Comparison of ENCODE assay signal across 9 cellular contexts in the genomic region with DNA sequence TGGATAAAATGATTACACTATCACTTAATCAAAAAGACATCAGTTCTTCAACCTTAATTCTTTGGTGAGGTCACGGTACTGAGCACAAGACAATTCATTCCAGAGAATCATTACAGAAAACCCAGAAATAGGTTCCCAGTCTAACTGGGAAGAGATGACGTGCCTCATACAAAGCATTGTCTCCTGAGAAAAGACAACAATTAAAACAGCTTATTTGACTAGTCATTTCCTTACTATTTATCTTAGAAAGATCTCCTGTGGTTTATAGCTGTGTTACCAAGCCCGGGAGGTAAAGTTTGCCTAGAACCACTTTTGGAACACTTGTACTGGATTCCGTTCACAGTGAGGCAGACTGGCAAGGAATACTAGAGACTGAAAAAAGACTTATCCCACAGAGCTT. TPM values are rescaled to one million over a fixed set of nuclear protein-coding genes. Genes with fewer than 3 reads are reported as not detected.
A peak's percentile ranks its signal among the peaks of the same experiment; 100 is the strongest.
DNase-seq lines count a peak whose midpoint lies in the region; ATAC-seq, FAIRE-seq and TF ChIP-seq lines count a peak whose summit lies in the region.
"Had no signal": no experiment of that assay in that cellular context is flagged by ENCODE, and none has a peak within 500 bp of the region (broad histone marks: within the 10 kb centered on the region; RNA-seq: fewer than 3 reads in every experiment).

No MANE protein-coding gene starts in this region.

- H3K27ac ChIP-seq in VCaP = peak overlapping the region; percentile 100
- peak overlapping the region; percentile 36 for H3K27ac ChIP-seq in smooth muscle cell (ENCODE audit: low read depth)

- H3K36me3 ChIP-seq in smooth muscle cell (ENCODE audit: low read depth) = peaks cover 3% of the 10 kb centered on the region
- peaks cover 61% of the 10 kb centered on the region for H3K36me3 ChIP-seq in HAP-1 (replicated peaks)

- TF ChIP-seq CTCF in VCaP (conservative IDR thresholded peaks at IDR 0.05) = no peak
- TF ChIP-seq CTCF in fibroblast of mammary gland (conservative IDR thresholded peaks at IDR 0.05; ENCODE audit: control insufficient read depth, insufficient read depth, low read depth, low read length) = no peak
- TF ChIP-seq CTCF in smooth muscle cell (IDR thresholded peaks at IDR 0.05; ENCODE audit: borderline replicate concordance, insufficient read depth, poor library complexity, severe bottlenecking) = no peak

- H3K79me2 ChIP-seq in smooth muscle cell (ENCODE audit: low read depth) = peaks cover 94% of the 10 kb centered on the region

- H3K4me2 ChIP-seq in smooth muscle cell = no peak overlapping the region

- no peak overlapping the region for H2AFZ ChIP-seq in smooth muscle cell (ENCODE audit: low read depth)

- no peak for DNase-seq in H54 (ENCODE audit: insufficient read length, low spot score)
- peak; percentile 90 for DNase-seq in fibroblast of mammary gland (ENCODE audit: low read depth)
- DNase-seq in smooth muscle cell (lab: John Stamatoyannopoulos, UW; ENCODE audit: unreplicated experiment) = no peak
- no peak for DNase-seq in SHP77 (lab: John Stamatoyannopoulos, UW)
- no peak for DNase-seq in HAP-1 (ENCODE audit: low spot score in 2 of 2)
- DNase-seq: hippocampal formation had no signal

- FAIRE-seq in H54 (lab: Jason Lieb, UNC) = peak; percentile 33

- no peak for ATAC-seq in HG02571 (IDR thresholded peaks at IDR 0.05; ENCODE audit: unreplicated experiment)

- H3K27me3 ChIP-seq in smooth muscle cell (ENCODE audit: low read depth) = no peaks in the 10 kb centered on the region
- no peaks in the 10 kb centered on the region for H3K27me3 ChIP-seq in HAP-1 (ENCODE audit: low read depth)

- H3K4me1 ChIP-seq in smooth muscle cell (ENCODE audit: low read depth) (peaks cover 23% of the 10 kb centered on the region), HAP-1 (peaks cover 11% of the 10 kb centered on the region)

- H4K20me1 ChIP-seq in smooth muscle cell (ENCODE audit: low read depth) = peaks cover 79% of the 10 kb centered on the region

- no peak overlapping the region for H3K9ac ChIP-seq in smooth muscle cell (ENCODE audit: low read depth)

- WGBS in smooth muscle cell (ENCODE audit: low lambda C conversion rate) = 78% methylated on average over 4 of the region's 4 CpGs

- in situ Hi-C loops in HAP-1 (cut with MboI; ENCODE audit: low sequenced_read_pairs) = loop anchor here (5.0 kb wide), 1 partner anchor 49 kb away; a partner anchor contains a TSS

- H3F3A ChIP-seq in smooth muscle cell (ENCODE audit: low read depth) = peaks cover 26% of the 10 kb centered on the region

- TF ChIP-seq POLR2A in H54 (IDR thresholded peaks at IDR 0.05; ENCODE audit: low read depth, low read length) = no peak

- H3K9me3 ChIP-seq in smooth muscle cell (replicated peaks; ENCODE audit: low read depth) (no peaks in the 10 kb centered on the region), HAP-1 (no peaks in the 10 kb centered on the region)

- peak overlapping the region; percentile 1 for H3K4me3 ChIP-seq in fibroblast of mammary gland (ENCODE audit: control insufficient read depth, low read depth, low read length)
- no peak overlapping the region for H3K4me3 ChIP-seq in smooth muscle cell
- no peak overlapping the region for H3K4me3 ChIP-seq in HAP-1

RNA-seq across cellular contexts. Expression of a gene that starts 5.1 kb away (rescaled TPM):
- total RNA-seq in smooth muscle cell = 17.8 and 18.9 TPM in 2 replicates
- 12.2 and 14.0 TPM in 2 replicates for polyA plus RNA-seq in smooth muscle cell

RNA-seq across cellular contexts. Expression of a gene that starts 43.4 kb away (rescaled TPM):
- 6.0 and 8.2 TPM in 2 replicates for total RNA-seq in smooth muscle cell
- 10.1 and 10.5 TPM in 2 replicates for polyA plus RNA-seq in smooth muscle cell

RNA-seq across cellular contexts. Expression of a gene that starts 48.7 kb away (rescaled TPM):
- total RNA-seq in smooth muscle cell = 18.1 and 20.1 TPM in 2 replicates
- polyA plus RNA-seq in smooth muscle cell = 40.1 and 58.3 TPM in 2 replicates

RNA-seq across cellular contexts. Expression of a gene that starts 59.6 kb away (rescaled TPM):
- total RNA-seq in smooth muscle cell = not detected in 2 replicates
- 0.64 TPM in 1 of 2 replicates, not detected in the other for polyA plus RNA-seq in smooth muscle cell
- total RNA-seq: T-helper 2 cell treated with Interferon-gamma antibody and Interleukin-4, amounts not matched to agents 100 ng/mL and 5 ng/mL, for 36 hours had no signal
